10 cellular contexts compared by ENCODE assay signal in genomic region chr16:49701867-49702494, GRCh38.
A peak's percentile ranks its signal among the peaks of the same experiment; 100 is the strongest.
DNase-seq lines count a peak whose midpoint lies in the region; ATAC-seq and TF ChIP-seq lines count a peak whose summit lies in the region.
"Had no signal": no experiment of that assay in that cellular context is flagged by ENCODE, and none has a peak within 500 bp of the region (broad histone marks: within the 10 kb centered on the region; RNA-seq: fewer than 3 reads in every experiment).

No MANE protein-coding gene starts in this region.

- 22 to 23% methylated on average over 10 to 15 of the region's 15 CpGs for WGBS in endodermal cell (ENCODE audit: insufficient coverage in 1 of 2, insufficient read length in 1 of 2), 2 experiments
- WGBS in transverse colon (ENCODE audit: low coverage in 1 of 2), 2 donors, result 65 to 80% methylated on average over 2 to 14 of the region's 15 CpGs

- H3K4me3 ChIP-seq in endodermal cell (ENCODE audit: low read length), result no peak overlapping the region
- no peak overlapping the region for H3K4me3 ChIP-seq in transverse colon

- peaks cover 56% of the 10 kb centered on the region for H3K4me1 ChIP-seq in endodermal cell (ENCODE audit: control insufficient read depth, insufficient read depth, low read length)
- H3K4me1 ChIP-seq in transverse colon, result peaks cover 0 to 26% (median 2%) of the 10 kb centered on the region in 4 donors

- H3K4me1 Mint-ChIP-seq in endodermal cell (peaks cover 74% of the 10 kb centered on the region), mesothelial cell of epicardium (peaks cover 75% of the 10 kb centered on the region)
- no peaks in the 10 kb centered on the region for H3K4me1 Mint-ChIP-seq in activated T-helper 17 cell treated with anti-CD3 and anti-CD28 coated beads, Interleukin-2, amount 50 U/mL, for 72 hours

- H3K27me3 Mint-ChIP-seq in endodermal cell (ENCODE audit: insufficient read depth), result no peaks in the 10 kb centered on the region
- no peaks in the 10 kb centered on the region for H3K27me3 Mint-ChIP-seq in mesothelial cell of epicardium (ENCODE audit: low read depth)
- H3K27me3 Mint-ChIP-seq in activated T-helper 17 cell treated with anti-CD3 and anti-CD28 coated beads, Interleukin-2, amount 50 U/mL, for 72 hours, result peaks cover 3% of the 10 kb centered on the region

- H3K27ac Mint-ChIP-seq in endodermal cell (peak overlapping the region; percentile 89), mesothelial cell of epicardium (peak overlapping the region; percentile 94)
- H3K27ac Mint-ChIP-seq in activated T-helper 17 cell treated with anti-CD3 and anti-CD28 coated beads, Interleukin-2, amount 50 U/mL, for 72 hours, result no peak overlapping the region

- H3K9me3 Mint-ChIP-seq in endodermal cell, result no peaks in the 10 kb centered on the region
- no peaks in the 10 kb centered on the region for H3K9me3 Mint-ChIP-seq in mesothelial cell of epicardium
- H3K9me3 Mint-ChIP-seq in activated T-helper 17 cell treated with anti-CD3 and anti-CD28 coated beads, Interleukin-2, amount 50 U/mL, for 72 hours, result no peaks in the 10 kb centered on the region

- in situ Hi-C loops in transverse colon (cut with MboI; ENCODE audit: low pct_ligation_motif_present in 1 of 4, low pct_unique_long_range_greater_than_20kb in 1 of 4, low sequenced_read_pairs in 3 of 4), result no loop called here

- TF ChIP-seq CTCF in endodermal cell (conservative IDR thresholded peaks at IDR 0.05), result no peak
- TF ChIP-seq CTCF in mesothelial cell of epicardium (IDR thresholded peaks at IDR 0.05; ENCODE audit: unreplicated experiment), result no peak
- TF ChIP-seq CTCF in transverse colon (IDR thresholded peaks at IDR 0.05), result no peak

- H3K27ac ChIP-seq in endodermal cell (ENCODE audit: low read depth, low read length) (peak overlapping the region; percentile 95), transverse colon (peak overlapping the region; percentile 17 to 68 (median 32))

- no peak overlapping the region for H3K9ac ChIP-seq in endodermal cell (ENCODE audit: extremely low read depth, low read length, poor library complexity, severe bottlenecking)

- intact Hi-C loops in transverse colon (cut with DNase I; ENCODE audit: low total_unique reads), result no loop called here

- no peaks in the 10 kb centered on the region for H3K27me3 ChIP-seq in endodermal cell (ENCODE audit: control insufficient read depth, insufficient read depth, low read length, poor library complexity, severe bottlenecking)
- peaks cover 3% of the 10 kb centered on the region for H3K27me3 ChIP-seq in transverse colon

- no peak for TF ChIP-seq POLR2A in transverse colon (IDR thresholded peaks at IDR 0.05)

- ATAC-seq in activated T-helper 17 cell treated with anti-CD3 and anti-CD28 coated beads, Interleukin-2, amount 50 U/mL, for 72 hours (replicated peaks), result no peak
- no peak for ATAC-seq in HG02870 (IDR thresholded peaks at IDR 0.05; ENCODE audit: unreplicated experiment)
- no peak for ATAC-seq in HG02610 (IDR thresholded peaks at IDR 0.05; ENCODE audit: unreplicated experiment)
- ATAC-seq: Panc1 had no signal

- H3K9me3 ChIP-seq in endodermal cell (ENCODE audit: control insufficient read depth, low read length) (no peaks in the 10 kb centered on the region), transverse colon (no peaks in the 10 kb centered on the region)

- no peak for TF ChIP-seq EP300 in transverse colon (IDR thresholded peaks at IDR 0.05; ENCODE audit: low read depth)

- peak overlapping the region; percentile 14 for H3K4me3 Mint-ChIP-seq in endodermal cell
- H3K4me3 Mint-ChIP-seq in mesothelial cell of epicardium, result peak overlapping the region; percentile 43
- H3K4me3 Mint-ChIP-seq in activated T-helper 17 cell treated with anti-CD3 and anti-CD28 coated beads, Interleukin-2, amount 50 U/mL, for 72 hours, result no peak overlapping the region

- H3K36me3 Mint-ChIP-seq in endodermal cell (ENCODE audit: low read depth) (no peaks in the 10 kb centered on the region), mesothelial cell of epicardium (no peaks in the 10 kb centered on the region)
- no peaks in the 10 kb centered on the region for H3K36me3 Mint-ChIP-seq in activated T-helper 17 cell treated with anti-CD3 and anti-CD28 coated beads, Interleukin-2, amount 50 U/mL, for 72 hours (ENCODE audit: low read depth)

- DNase-seq in NCI-H1436 (lab: John Stamatoyannopoulos, UW), result peak; percentile 18
- no peak for DNase-seq in NCI-H1436 treated with DMSO at 0.1 percent for 48 hours (lab: John Stamatoyannopoulos, UW)
- peak; percentile 87 for DNase-seq in endodermal cell
- peak; percentile 44 to 68 for DNase-seq in mesothelial cell of epicardium (ENCODE audit: low spot score in 2 of 2, unreplicated experiment in 2 of 2)
- DNase-seq in transverse colon, result peak; percentile 27
- DNase-seq: 8988T had no signal

- H3K36me3 ChIP-seq in endodermal cell (ENCODE audit: control insufficient read depth, insufficient read depth, low read length), result no peaks in the 10 kb centered on the region
- H3K36me3 ChIP-seq in transverse colon, result no peaks in the 10 kb centered on the region
